19 cellular contexts compared by ENCODE assay signal in genomic region chr16:10886739-10887269, GRCh38. TPM values are rescaled to one million over a fixed set of nuclear protein-coding genes. Genes with fewer than 3 reads are reported as not detected.
DNase-seq lines count a peak whose midpoint lies in the region; ATAC-seq, FAIRE-seq and TF ChIP-seq lines count a peak whose summit lies in the region.
"Had no signal": no experiment of that assay in that cellular context is flagged by ENCODE, and none has a peak within 500 bp of the region (broad histone marks: within the 10 kb centered on the region; RNA-seq: fewer than 3 reads in every experiment).

No MANE protein-coding gene starts in this region.

- H3K27me3 ChIP-seq in OCI-LY1 (ENCODE audit: insufficient read depth, low read length) = no peaks in the 10 kb centered on the region
- no peaks in the 10 kb centered on the region for H3K27me3 ChIP-seq in H1 (replicated peaks in 1 of 4; ENCODE audit: control insufficient read depth in 3 of 4, extremely low read depth in 1 of 4, insufficient read depth in 3 of 4, low read length in 3 of 4)
- H3K27me3 ChIP-seq: pancreas, vagina had no signal

- H4K20me1 ChIP-seq in OCI-LY1 (ENCODE audit: insufficient read depth, low read length) (no peaks in the 10 kb centered on the region), H1 (replicated peaks in 1 of 2; ENCODE audit: control insufficient read depth in 1 of 2, insufficient read depth in 2 of 2, low read length in 2 of 2) (no peaks in the 10 kb centered on the region)

- no peak for FAIRE-seq in H1 (lab: Jason Lieb, UNC)
- FAIRE-seq: pancreas had no signal

- H3K9me3 ChIP-seq in OCI-LY1 (ENCODE audit: low read length) (no peaks in the 10 kb centered on the region), H1 (ENCODE audit: insufficient read depth in 2 of 2, low read depth in 1 of 2, low read length in 1 of 2) (no peaks in the 10 kb centered on the region)
- H3K9me3 ChIP-seq: pancreas, vagina had no signal

- H4K8ac ChIP-seq in H1 (ENCODE audit: extremely low read depth, insufficient read depth, low read length) = no peak overlapping the region

- CTCF ChIA-PET in H1 (lab: Charles Lee; ENCODE audit: partially characterized antibody) = interaction anchor here (0.7 to 3.5 kb wide), 4 partner anchors 9 to 109 kb away, joined by 4 to 13 read pairs (median 4); partner anchors contain the start of gene CIITA

- no peak for TF ChIP-seq POLR2A in H1 (IDR thresholded peaks at IDR 0.05; ENCODE audit: control extremely low read depth in 1 of 2, low read depth in 2 of 2, low read length in 2 of 2)

- DNase-seq in CD1c-positive myeloid dendritic cell (ENCODE audit: extremely low spot score) (peak; percentile 62), H1 (ENCODE audit: low read depth in 1 of 2, low spot score in 2 of 2) (no peak), HK-2 (ENCODE audit: unreplicated experiment) (no peak), COLO668 (lab: John Stamatoyannopoulos, UW; ENCODE audit: unreplicated experiment) (no peak), glomerular visceral epithelial cell (ENCODE audit: extremely low spot score) (no peak)
- DNase-seq: activated CD4-positive, alpha-beta memory T cell treated with anti-CD3 and anti-CD28 coated beads, Interleukin-2, amount 10 ng/mL, durations not matched to agents 7 days and 5 days; effector memory CD8-positive, alpha-beta T cell; GOT3; NCI-H2081; NCI-H69; pancreas; SHP77 treated with DMSO at 0.1 percent for 48 hours; stimulated activated naive CD4-positive, alpha-beta T cell treated with Interleukin-2 at 50 U/mL for 16 hours; T-helper 9 cell had no signal

- H3K27ac ChIP-seq in OCI-LY1 (ENCODE audit: low read depth, low read length, poor library complexity, severe bottlenecking) (peak overlapping the region; percentile 94), H1 (ENCODE audit: low read depth, low read length) (no peak overlapping the region)
- H3K27ac ChIP-seq: pancreas, vagina had no signal

- H3K56ac ChIP-seq in H1 (replicated peaks; ENCODE audit: insufficient read length, low read depth, low read length) = no peak overlapping the region

- H3K14ac ChIP-seq in H1 (ENCODE audit: insufficient read length) = no peak overlapping the region

- no peaks in the 10 kb centered on the region for H3K23me2 ChIP-seq in H1 (ENCODE audit: low read depth, low read length)

- no peaks in the 10 kb centered on the region for H3K79me1 ChIP-seq in H1 (ENCODE audit: low read depth, low read length)

- peaks cover 19% of the 10 kb centered on the region; the same call in 1 of the 2 replicates for H3K36me3 ChIP-seq in OCI-LY1 (ENCODE audit: insufficient read depth, low read length)
- no peaks in the 10 kb centered on the region for H3K36me3 ChIP-seq in H1 (ENCODE audit: control insufficient read depth in 2 of 4, insufficient read depth in 4 of 4, low read length in 3 of 4)
- H3K36me3 ChIP-seq: pancreas, vagina had no signal

- H2BK12ac ChIP-seq in H1 (ENCODE audit: low read depth, low read length) = no peak overlapping the region

- POLR2A ChIA-PET in H1 (lab: Charles Lee; ENCODE audit: partially characterized antibody) = interaction anchor here (1.3 kb wide), 1 partner anchor 10 kb away, joined by 3 read pairs; the partner anchor contains the start of gene CIITA

- peak; percentile 33 for ATAC-seq in GM18861 (IDR thresholded peaks at IDR 0.05; ENCODE audit: unreplicated experiment)
- ATAC-seq in GM18867 (IDR thresholded peaks at IDR 0.05; ENCODE audit: unreplicated experiment) = no peak
- ATAC-seq: effector memory CD8-positive, alpha-beta T cell had no signal

- no peak overlapping the region for H3K4ac ChIP-seq in H1 (replicated peaks; ENCODE audit: insufficient read length, low read depth, low read length)

- H4K91ac ChIP-seq in H1 (replicated peaks; ENCODE audit: insufficient read length, low read length) = no peak overlapping the region

- peaks cover 4% of the 10 kb centered on the region; the same call in 1 of the 2 replicates for H3F3A ChIP-seq in OCI-LY1 (ENCODE audit: insufficient read depth, low read length)

- H3K4me3 ChIP-seq in OCI-LY1 (ENCODE audit: low read depth, low read length, poor library complexity, severe bottlenecking) (peak overlapping the region; percentile 59), H1 (ENCODE audit: extremely low read depth in 1 of 4, insufficient read depth in 2 of 4, low read depth in 3 of 4, low read length in 4 of 4) (no peak overlapping the region)
- H3K4me3 ChIP-seq: pancreas, skin epidermis, vagina had no signal

- H2BK120ac ChIP-seq in H1 (replicated peaks; ENCODE audit: low read depth, low read length) = no peak overlapping the region

- H3K9ac ChIP-seq in OCI-LY1 (ENCODE audit: low read length) (peak overlapping the region; percentile 71), H1 (replicated peaks in 1 of 4; ENCODE audit: extremely low read depth in 1 of 4, low read depth in 3 of 4, low read length in 3 of 4) (no peak overlapping the region)

- TF ChIP-seq EP300 in H1 (IDR thresholded peaks at IDR 0.05; ENCODE audit: borderline replicate concordance in 1 of 2, low read depth in 2 of 2, low read length in 2 of 2) = no peak

- no peak overlapping the region for H2BK5ac ChIP-seq in H1 (ENCODE audit: low read depth, low read length)

- no peak overlapping the region for H4K5ac ChIP-seq in H1 (ENCODE audit: insufficient read length, low read depth, low read length)

- H2BK20ac ChIP-seq in H1 (ENCODE audit: low read length) = no peak overlapping the region

- H2BK15ac ChIP-seq in H1 (ENCODE audit: low read length) = no peak overlapping the region

- H3K4me1 ChIP-seq in OCI-LY1 (ENCODE audit: insufficient read depth, low read length, severe bottlenecking) (peaks cover 79% of the 10 kb centered on the region), H1 (replicated peaks in 1 of 4; ENCODE audit: control insufficient read depth in 3 of 4, insufficient read depth in 4 of 4, low read length in 3 of 4) (peaks cover 0 to 2% (median 0%) of the 10 kb centered on the region in 4 experiments; a peak in 2 of 7 replicates)
- H3K4me1 ChIP-seq: vagina had no signal

- H3K23ac ChIP-seq in H1 (ENCODE audit: insufficient read length) = no peak overlapping the region

- H2AK5ac ChIP-seq in H1 (ENCODE audit: low read depth, low read length) = no peak overlapping the region

- no peak for TF ChIP-seq CTCF in OCI-LY1 (IDR thresholded peaks at IDR 0.05; ENCODE audit: low read length)
- TF ChIP-seq CTCF in H1 (IDR thresholded peaks at IDR 0.05; ENCODE audit: control extremely low read depth in 1 of 3, insufficient read depth in 1 of 3, low read depth in 1 of 3, low read length in 3 of 3) = no peak

- H3K79me2 ChIP-seq in OCI-LY1 (ENCODE audit: insufficient read depth, low read length) (peaks cover 22% of the 10 kb centered on the region; the same call in 1 of the 2 replicates), H1 (ENCODE audit: control insufficient read depth in 1 of 2, insufficient read depth in 2 of 2, low read length in 2 of 2) (no peaks in the 10 kb centered on the region)

- H3K4me2 ChIP-seq in OCI-LY1 (ENCODE audit: low read length) (peak overlapping the region; percentile 80), H1 (ENCODE audit: insufficient read depth in 1 of 2, low read depth in 2 of 2, low read length in 2 of 2) (no peak overlapping the region)

- H3K9me2 ChIP-seq in OCI-LY1 (ENCODE audit: low read depth, low read length) = no peaks in the 10 kb centered on the region

- H2AFZ ChIP-seq in OCI-LY1 (ENCODE audit: low read length) (no peak overlapping the region), H1 (ENCODE audit: low read length) (no peak overlapping the region)

- H3K18ac ChIP-seq in H1 (ENCODE audit: extremely low read depth, low read length) = no peak overlapping the region

- no peak for TF ChIP-seq RAD21 in H1 (IDR thresholded peaks at IDR 0.05 in 1 of 2, conservative IDR thresholded peaks at IDR 0.05 in 1 of 2; ENCODE audit: low read depth in 2 of 2, low read length in 2 of 2)

- WGBS in H1 (ENCODE audit: extremely low coverage in 1 of 2, insufficient coverage in 1 of 2, insufficient read length in 1 of 2, insufficient replicate concordance in 2 of 2, low coverage in 1 of 2, low lambda C conversion rate in 2 of 2, missing lambda C conversion rate in 1 of 2), 2 experiments = 85% methylated on average over 4 of the region's 4 CpGs; no CpG with 5 or more reads in 1 of the 2 experiments

TF ChIP-seq in H1, 55 proteins besides CTCF, POLR2A, EP300 and RAD21 (continues in another document):
- TF ChIP-seq KDM1A (IDR thresholded peaks at IDR 0.05; ENCODE audit: borderline replicate concordance, low read length) = peak; percentile 73; the same call in 1 of the 2 replicates

RNA-seq across cellular contexts. Expression of gene CIITA, which starts 9.8 kb away (rescaled TPM):
- 0.06 and 0.07 TPM in 2 replicates for total RNA-seq in H1 (2021; fragmentation: NEBNext Ultra II Directional; extraction: Animal tissue kit (Norgen Biotek cat#: 25700))
- polyA plus RNA-seq in H1 (2011; rRNA removed) = 0.16 and 0.17 TPM in 2 replicates
- 0.14 TPM for polyA plus RNA-seq in H1 (2011; cell fraction: cytosol; rRNA removed)
- polyA plus RNA-seq in H1 (2011; cell fraction: nucleus; rRNA removed) = 0.44 TPM
- polyA plus RNA-seq in H1 (2012, experiment 1 of 2) = 0.13 to 0.37 TPM (median 0.29 TPM) in 4 replicates
- 0.14 TPM for polyA plus RNA-seq in H1 (2012, experiment 2 of 2)
- 0.02 TPM for polyA plus RNA-seq in H1 (2013, experiment 1 of 2)
- 0.04 TPM for polyA plus RNA-seq in H1 (2013, experiment 2 of 2)
- 0.05 and 0.09 TPM in 2 replicates for polyA minus RNA-seq in H1 (2011; rRNA and poly(A)+ RNA removed)
- not detected for polyA minus RNA-seq in H1 (2011; cell fraction: cytosol; rRNA and poly(A)+ RNA removed)
- not detected for polyA minus RNA-seq in H1 (2011; cell fraction: nucleus; rRNA and poly(A)+ RNA removed)

RNA-seq across cellular contexts. Expression of gene DEXI, which starts 55.5 kb away (rescaled TPM):
- 33.3 and 39.5 TPM in 2 replicates for total RNA-seq in H1 (2021; fragmentation: NEBNext Ultra II Directional; extraction: Animal tissue kit (Norgen Biotek cat#: 25700))
- polyA plus RNA-seq in H1 (2011; rRNA removed) = 47.3 and 84.0 TPM in 2 replicates
- 53.5 TPM for polyA plus RNA-seq in H1 (2011; cell fraction: cytosol; rRNA removed)
- 53.7 TPM for polyA plus RNA-seq in H1 (2011; cell fraction: nucleus; rRNA removed)
- polyA plus RNA-seq in H1 (2012, experiment 1 of 2) = 36.9 to 41.1 TPM (median 38.1 TPM) in 4 replicates
- 46.0 TPM for polyA plus RNA-seq in H1 (2012, experiment 2 of 2)
- polyA plus RNA-seq in H1 (2013, experiment 1 of 2) = 23.3 TPM
- polyA plus RNA-seq in H1 (2013, experiment 2 of 2) = 22.4 TPM
- polyA minus RNA-seq in H1 (2011; rRNA and poly(A)+ RNA removed) = 28.3 and 41.4 TPM in 2 replicates
- polyA minus RNA-seq in H1 (2011; cell fraction: cytosol; rRNA and poly(A)+ RNA removed) = 28.3 TPM
- polyA minus RNA-seq in H1 (2011; cell fraction: nucleus; rRNA and poly(A)+ RNA removed) = 18.6 TPM

RNA-seq across cellular contexts. Expression of gene CLEC16A, which starts 57.6 kb away (rescaled TPM):
- 18.5 and 19.3 TPM in 2 replicates for total RNA-seq in H1 (2021; fragmentation: NEBNext Ultra II Directional; extraction: Animal tissue kit (Norgen Biotek cat#: 25700))
- polyA plus RNA-seq in H1 (2011; rRNA removed) = 7.6 and 10.4 TPM in 2 replicates
- polyA plus RNA-seq in H1 (2011; cell fraction: cytosol; rRNA removed) = 8.3 TPM
- polyA plus RNA-seq in H1 (2011; cell fraction: nucleus; rRNA removed) = 15.4 TPM
- 11.0 to 13.8 TPM (median 12.7 TPM) in 4 replicates for polyA plus RNA-seq in H1 (2012, experiment 1 of 2)
- polyA plus RNA-seq in H1 (2012, experiment 2 of 2) = 5.8 TPM
- 6.8 TPM for polyA plus RNA-seq in H1 (2013, experiment 1 of 2)
- polyA plus RNA-seq in H1 (2013, experiment 2 of 2) = 7.1 TPM
- polyA minus RNA-seq in H1 (2011; rRNA and poly(A)+ RNA removed) = 31.9 and 32.4 TPM in 2 replicates
- 16.2 TPM for polyA minus RNA-seq in H1 (2011; cell fraction: cytosol; rRNA and poly(A)+ RNA removed)
- 20.1 TPM for polyA minus RNA-seq in H1 (2011; cell fraction: nucleus; rRNA and poly(A)+ RNA removed)
